In the genomic region with DNA sequence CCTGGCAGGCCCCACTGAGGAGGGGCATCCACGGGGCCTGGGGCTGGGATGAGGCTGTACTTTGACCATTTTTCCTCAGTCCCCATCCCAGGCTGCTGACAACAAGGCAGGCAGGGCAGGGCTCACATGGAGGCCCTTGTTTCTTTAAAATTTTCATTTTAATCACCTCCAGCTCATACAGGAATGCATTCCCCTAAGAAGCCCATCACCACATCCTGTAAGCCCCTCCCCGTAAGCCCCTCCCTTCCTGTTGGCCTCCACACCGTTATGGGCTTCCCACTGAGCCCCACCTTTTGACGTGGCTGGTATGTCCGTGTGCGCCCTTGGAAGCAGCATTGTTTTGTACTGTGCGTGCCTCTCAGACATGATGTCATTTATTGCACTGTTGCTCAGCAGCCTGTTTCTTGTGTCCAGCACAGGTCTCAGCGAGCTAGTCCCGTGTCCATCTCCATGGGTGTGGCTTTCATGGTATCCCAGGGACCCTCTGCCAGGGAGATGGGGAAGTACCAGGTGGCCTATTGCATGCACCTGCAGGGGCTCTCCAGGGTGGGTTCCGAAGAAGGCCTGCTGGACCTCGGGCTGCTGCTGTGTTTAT, we compare ENCODE assay signal across 13 cellular contexts. TPM values are rescaled to one million over a fixed set of nuclear protein-coding genes. Genes with fewer than 3 reads are reported as not detected.
A peak's percentile ranks its signal among the peaks of the same experiment; 100 is the strongest.
DNase-seq lines count a peak whose midpoint lies in the region; ATAC-seq and TF ChIP-seq lines count a peak whose summit lies in the region.
"Had no signal": no experiment of that assay in that cellular context is flagged by ENCODE, and none has a peak within 500 bp of the region (broad histone marks: within the 10 kb centered on the region; RNA-seq: fewer than 3 reads in every experiment).

No MANE protein-coding gene starts in this region.

- peaks cover 6% of the 10 kb centered on the region for H4K20me1 ChIP-seq in Loucy (ENCODE audit: insufficient read depth, low read length, poor library complexity, severe bottlenecking)

- H2AFZ ChIP-seq in Loucy (ENCODE audit: low read length): no peak overlapping the region

- no peaks in the 10 kb centered on the region for H3K27me3 Mint-ChIP-seq in CD4-positive, alpha-beta memory T cell
- no peaks in the 10 kb centered on the region for H3K27me3 Mint-ChIP-seq in naive thymus-derived CD4-positive, alpha-beta T cell
- H3K27me3 Mint-ChIP-seq: progenitor cell of endocrine pancreas had no signal

- TF ChIP-seq CTCF in Loucy (conservative IDR thresholded peaks at IDR 0.05; ENCODE audit: low read length): no peak

- peaks cover 54% of the 10 kb centered on the region for H3K4me1 ChIP-seq in CD4-positive, alpha-beta memory T cell (ENCODE audit: insufficient read depth, low read length)
- H3K4me1 ChIP-seq in Loucy (ENCODE audit: insufficient read depth, low read length, poor library complexity, severe bottlenecking): peaks cover 39% of the 10 kb centered on the region
- peaks cover 30 to 41% of the 10 kb centered on the region in 2 donors for H3K4me1 ChIP-seq in naive thymus-derived CD4-positive, alpha-beta T cell (ENCODE audit: control insufficient read depth in 2 of 2, insufficient read depth in 2 of 2, low read length in 2 of 2)

- no peaks in the 10 kb centered on the region for H3K27me3 ChIP-seq in CD4-positive, alpha-beta memory T cell (ENCODE audit: insufficient read depth, low read length)
- H3K27me3 ChIP-seq in Loucy (ENCODE audit: insufficient read depth, low read length, poor library complexity, severe bottlenecking): no peaks in the 10 kb centered on the region
- H3K27me3 ChIP-seq in naive thymus-derived CD4-positive, alpha-beta T cell (ENCODE audit: control insufficient read depth in 2 of 2, insufficient read depth in 2 of 2, low read length in 2 of 2): no peaks in the 10 kb centered on the region
- H3K27me3 ChIP-seq: esophagus squamous epithelium had no signal

- POLR2A ChIA-PET in CD4-positive, alpha-beta memory T cell (lab: Charles Lee; ENCODE audit: partially characterized antibody): no interaction called here
- POLR2A ChIA-PET in naive thymus-derived CD4-positive, alpha-beta T cell (lab: Charles Lee): no interaction called here

- peaks cover 5% of the 10 kb centered on the region in 2 donors for H3K36me3 Mint-ChIP-seq in CD4-positive, alpha-beta memory T cell
- peaks cover 0 to 5% (median 3%) of the 10 kb centered on the region in 5 donors for H3K36me3 Mint-ChIP-seq in naive thymus-derived CD4-positive, alpha-beta T cell

- H3K9ac ChIP-seq in Loucy (ENCODE audit: low read depth, low read length, poor library complexity, severe bottlenecking): no peak overlapping the region

- no peak overlapping the region for H3K27ac ChIP-seq in CD4-positive, alpha-beta memory T cell (ENCODE audit: low read depth, low read length)
- H3K27ac ChIP-seq in naive thymus-derived CD4-positive, alpha-beta T cell (ENCODE audit: low read depth, low read length): peak overlapping the region; percentile 50

- no peaks in the 10 kb centered on the region for H3K9me2 ChIP-seq in Loucy (replicated peaks; ENCODE audit: low read depth, low read length)

- DNase-seq in CD4-positive, alpha-beta memory T cell: peak in 2 of 5 donors; percentile 28 to 35
- DNase-seq in dermis blood vessel endothelial cell (peak; percentile 65), NCI-H526 treated with DMSO at 0.1 percent for 48 hours (lab: John Stamatoyannopoulos, UW) (no peak), NCI-H82 (lab: John Stamatoyannopoulos, UW) (no peak), NCI-H446 treated with DMSO at 0.1 percent for 48 hours (lab: John Stamatoyannopoulos, UW) (no peak), NCI-H2227 (lab: John Stamatoyannopoulos, UW; ENCODE audit: unreplicated experiment) (no peak)
- DNase-seq in naive thymus-derived CD4-positive, alpha-beta T cell: peak in 6 of 9 donors; percentile 22 to 65 (median 45)
- DNase-seq: EL, esophagus squamous epithelium, HCEC 1CT, left cardiac atrium had no signal

- no peaks in the 10 kb centered on the region for H3K9me3 Mint-ChIP-seq in CD4-positive, alpha-beta memory T cell
- H3K9me3 Mint-ChIP-seq in naive thymus-derived CD4-positive, alpha-beta T cell: no peaks in the 10 kb centered on the region

- intact Hi-C loops in CD4-positive, alpha-beta memory T cell (cut with micrococcal nuclease): no loop called here
- intact Hi-C loops in naive thymus-derived CD4-positive, alpha-beta T cell (cut with micrococcal nuclease): no loop called here

- ATAC-seq in naive thymus-derived CD4-positive, alpha-beta T cell: peak; percentile 50

- H3K9me3 ChIP-seq in CD4-positive, alpha-beta memory T cell (ENCODE audit: control insufficient read depth in 1 of 2, low read length in 2 of 2): no peaks in the 10 kb centered on the region
- H3K9me3 ChIP-seq in Loucy (ENCODE audit: insufficient read depth, low read depth, low read length): no peaks in the 10 kb centered on the region
- no peaks in the 10 kb centered on the region for H3K9me3 ChIP-seq in naive thymus-derived CD4-positive, alpha-beta T cell (ENCODE audit: control insufficient read depth in 2 of 3, low read length in 3 of 3)
- H3K9me3 ChIP-seq: esophagus squamous epithelium had no signal

- peaks cover 49 to 73% (median 63%) of the 10 kb centered on the region in 4 donors for H3K4me1 Mint-ChIP-seq in CD4-positive, alpha-beta memory T cell
- H3K4me1 Mint-ChIP-seq in naive thymus-derived CD4-positive, alpha-beta T cell: peaks cover 48 to 76% (median 64%) of the 10 kb centered on the region in 7 donors

- H3K27ac Mint-ChIP-seq in CD4-positive, alpha-beta memory T cell: peak overlapping the region in 6 of 7 donors; percentile 30 to 91 (median 83)
- H3K27ac Mint-ChIP-seq in naive thymus-derived CD4-positive, alpha-beta T cell: peak overlapping the region; percentile 22 to 96 (median 81)
- H3K27ac Mint-ChIP-seq: progenitor cell of endocrine pancreas had no signal

- peak overlapping the region; percentile 38 for H3K4me2 ChIP-seq in Loucy (ENCODE audit: low read depth, low read length, poor library complexity, severe bottlenecking)

- peaks cover 77% of the 10 kb centered on the region; the same call in 1 of the 2 replicates for H3K79me2 ChIP-seq in Loucy (ENCODE audit: insufficient read depth, low read length)

- H3K36me3 ChIP-seq in CD4-positive, alpha-beta memory T cell (ENCODE audit: insufficient read depth, low read length): no peaks in the 10 kb centered on the region
- H3K36me3 ChIP-seq in Loucy (ENCODE audit: insufficient read depth, low read length): no peaks in the 10 kb centered on the region
- no peaks in the 10 kb centered on the region for H3K36me3 ChIP-seq in naive thymus-derived CD4-positive, alpha-beta T cell (ENCODE audit: control insufficient read depth in 2 of 3, insufficient read depth in 3 of 3, low read length in 3 of 3)
- H3K36me3 ChIP-seq: esophagus squamous epithelium had no signal

- H3K4me3 ChIP-seq in CD4-positive, alpha-beta memory T cell (ENCODE audit: low read length in 2 of 2): no peak overlapping the region
- H3K4me3 ChIP-seq in Loucy (ENCODE audit: low read length, poor library complexity, severe bottlenecking): no peak overlapping the region
- H3K4me3 ChIP-seq in naive thymus-derived CD4-positive, alpha-beta T cell (ENCODE audit: low read length): no peak overlapping the region
- H3K4me3 ChIP-seq: esophagus squamous epithelium had no signal

- H3K4me3 Mint-ChIP-seq in CD4-positive, alpha-beta memory T cell: peak overlapping the region in 7 of 8 donors; percentile 52 to 82 (median 70)
- H3K4me3 Mint-ChIP-seq in naive thymus-derived CD4-positive, alpha-beta T cell: peak overlapping the region; percentile 41 to 83 (median 68)

- H3F3A ChIP-seq in Loucy (ENCODE audit: low read depth): no peaks in the 10 kb centered on the region

- CTCF ChIA-PET in CD4-positive, alpha-beta memory T cell (lab: Charles Lee; ENCODE audit: partially characterized antibody): no interaction called here
- CTCF ChIA-PET in naive thymus-derived CD4-positive, alpha-beta T cell (lab: Charles Lee): interaction anchor here (0.9 kb wide), 1 partner anchor 33 kb away, joined by 4 read pairs; no protein-coding TSS in a partner anchor

RNA-seq across cellular contexts. Expression of a gene that starts 22.4 kb away (rescaled TPM):
- total RNA-seq in CD4-positive, alpha-beta memory T cell: 10 to 100 TPM; 39.2 to 41.2 TPM
- 1 to 10 TPM in 1 of 2 donors, under 1 TPM in 1; 0.48 to 2.8 TPM for polyA plus RNA-seq in CD4-positive, alpha-beta memory T cell
- total RNA-seq in dermis blood vessel endothelial cell: 16.0 and 16.3 TPM in 2 replicates
- 10 to 100 TPM; 23.2 to 39.3 (median 29.6) TPM for total RNA-seq in naive thymus-derived CD4-positive, alpha-beta T cell
- polyA plus RNA-seq in naive thymus-derived CD4-positive, alpha-beta T cell: 1 to 10 TPM; 1.0 to 3.5 TPM

Comparison
In these comparisons a context has a peak if more than half of its experiments do, and no peak if none do; other contexts are left out.
1. DNase-seq: peak in dermis blood vessel endothelial cell (single experiment) and naive thymus-derived CD4-positive, alpha-beta T cell (6 of 9); none in NCI-H526 treated with DMSO at 0.1 percent for 48 hours (single experiment), NCI-H82 (single experiment), NCI-H446 treated with DMSO at 0.1 percent for 48 hours (single experiment) and NCI-H2227 (single experiment).